8 cellular contexts compared by ENCODE assay signal in genomic region chr22:46013460-46014416, GRCh38. TPM values are rescaled to one million over a fixed set of nuclear protein-coding genes. Genes with fewer than 3 reads are reported as not detected.
DNase-seq lines count a peak whose midpoint lies in the region; ATAC-seq and TF ChIP-seq lines count a peak whose summit lies in the region.

No MANE protein-coding gene starts in this region.

- peaks cover 35% of the 10 kb centered on the region for H3K36me3 Mint-ChIP-seq in Calu3 (ENCODE audit: insufficient read depth, unreplicated experiment)
- no peaks in the 10 kb centered on the region for H3K36me3 Mint-ChIP-seq in naive B cell

- peak; percentile 78 for ATAC-seq in GM21381 (IDR thresholded peaks at IDR 0.05; ENCODE audit: unreplicated experiment)
- peak; percentile 75 to 77 for ATAC-seq in naive B cell (ENCODE audit: low read depth in 2 of 2)

- no peaks in the 10 kb centered on the region for H3K9me3 Mint-ChIP-seq in Calu3 (ENCODE audit: low read depth, unreplicated experiment)
- peaks cover 0 to 12% (median 4%) of the 10 kb centered on the region in 7 donors for H3K9me3 Mint-ChIP-seq in naive B cell

- peak overlapping the region; percentile 70 for H3K4me3 ChIP-seq in HUES64 (ENCODE audit: low read length)
- H3K4me3 ChIP-seq in Peyer's patch: peak overlapping the region; percentile 61 to 78 (median 66)
- peak overlapping the region; percentile 40 to 70 (median 59) for H3K4me3 ChIP-seq in esophagus squamous epithelium

- H3K27ac Mint-ChIP-seq in Calu3 (ENCODE audit: unreplicated experiment): peak overlapping the region; percentile 55
- peak overlapping the region in 5 of 6 donors; percentile 66 to 88 (median 82) for H3K27ac Mint-ChIP-seq in naive B cell

- H3K36me3 ChIP-seq in HUES64 (ENCODE audit: insufficient read depth, low read length): no peaks in the 10 kb centered on the region
- H3K36me3 ChIP-seq in Peyer's patch: no peaks in the 10 kb centered on the region
- no peaks in the 10 kb centered on the region for H3K36me3 ChIP-seq in esophagus squamous epithelium

- BruUV-seq in Calu3 (replicated peaks; lab: Mats Ljungman, UMichigan): TSS peak; percentile 68

- CTCF ChIA-PET in Calu3 (lab: Charles Lee): interaction anchor here (0.9 to 2.8 kb wide), 5 partner anchors 8 to 103 kb away, joined by 5 to 20 read pairs (median 7); no protein-coding TSS in a partner anchor

- H3K27me3 Mint-ChIP-seq in Calu3 (ENCODE audit: unreplicated experiment) (no peaks in the 10 kb centered on the region), naive B cell (peaks cover 0 to 6% (median 4%) of the 10 kb centered on the region in 3 donors)

- intact Hi-C loops in Calu3 (cut with micrococcal nuclease; ENCODE audit: unreplicated experiment): no loop called here
- intact Hi-C loops in esophagus squamous epithelium (cut with DNase I): no loop called here

- TF ChIP-seq CTCF in Calu3 (IDR thresholded peaks at IDR 0.05; ENCODE audit: unreplicated experiment) (peak; percentile 78), Peyer's patch (IDR thresholded peaks at IDR 0.05) (peak; percentile 54 to 86 (median 72)), esophagus squamous epithelium (IDR thresholded peaks at IDR 0.05) (peak; percentile 42 to 81 (median 70))

- H3K4me3 Mint-ChIP-seq in Calu3 (ENCODE audit: low read depth, unreplicated experiment) (peak overlapping the region; percentile 89), naive B cell (peak overlapping the region; percentile 85 to 94 (median 88))

- H3K4me1 ChIP-seq in HUES64 (ENCODE audit: insufficient read depth, low read length) (peaks cover 4% of the 10 kb centered on the region), Peyer's patch (peaks cover 4 to 21% (median 4%) of the 10 kb centered on the region in 4 donors), esophagus squamous epithelium (peaks cover 14 to 71% (median 38%) of the 10 kb centered on the region in 3 donors)

- peak overlapping the region; percentile 78 for H3K9ac ChIP-seq in HUES64 (ENCODE audit: low read depth, low read length)

- no peaks in the 10 kb centered on the region for H3K9me3 ChIP-seq in HUES64 (ENCODE audit: insufficient read depth, low read depth, low read length)
- H3K9me3 ChIP-seq in Peyer's patch: peaks cover 0 to 5% (median 0%) of the 10 kb centered on the region in 4 donors
- peaks cover 0 to 7% (median 0%) of the 10 kb centered on the region in 3 donors for H3K9me3 ChIP-seq in esophagus squamous epithelium

- DNase-seq in Calu3 (peak; percentile 98), Peyer's patch (peak; percentile 84 to 97 (median 96)), activated T-helper 1 cell treated with Interleukin-2 at 50 U/mL for 16 hours (ENCODE audit: low read depth) (peak; percentile 78), esophagus squamous epithelium (lab: John Stamatoyannopoulos, UW) (peak; percentile 54), naive B cell (peak; percentile 65)
- peak; percentile 85 to 92 for DNase-seq in stimulated activated CD8-positive, alpha-beta memory T cell treated with anti-CD3 and anti-CD28 coated beads, Interleukin-7, amount 100 ng/mL, for 48 hours (ENCODE audit: extremely low read depth in 1 of 2, low read depth in 1 of 2)

- H3K4me1 Mint-ChIP-seq in Calu3 (ENCODE audit: low read depth, unreplicated experiment): no peaks in the 10 kb centered on the region
- peaks cover 3 to 16% (median 8%) of the 10 kb centered on the region in 3 donors for H3K4me1 Mint-ChIP-seq in naive B cell

- WGBS in HUES64: 5% methylated on average over 56 of the region's 56 CpGs
- WGBS in esophagus squamous epithelium, 2 donors: 1 to 3% methylated on average over 23 to 32 of the region's 56 CpGs

- H3K27ac ChIP-seq in HUES64 (ENCODE audit: low read depth, low read length) (peak overlapping the region; percentile 71), Peyer's patch (peak overlapping the region; percentile 86 to 98 (median 93)), esophagus squamous epithelium (peak overlapping the region; percentile 92 to 97 (median 94))

- H3K27me3 ChIP-seq in HUES64 (ENCODE audit: insufficient read depth, low read length): no peaks in the 10 kb centered on the region
- no peaks in the 10 kb centered on the region for H3K27me3 ChIP-seq in Peyer's patch
- H3K27me3 ChIP-seq in esophagus squamous epithelium: no peaks in the 10 kb centered on the region

- TF ChIP-seq POLR2A in Peyer's patch (IDR thresholded peaks at IDR 0.05): peak; percentile 72 to 84
- TF ChIP-seq POLR2A in esophagus squamous epithelium (IDR thresholded peaks at IDR 0.05): peak in 2 of 4 donors; percentile 73 to 75

RNA-seq across cellular contexts. Expression of gene WNT7B, which starts 36.8 kb away (rescaled TPM):
- total RNA-seq in Calu3 (2022) (97.0 and 100.0 TPM in 2 replicates), Peyer's patch (not detected), esophagus squamous epithelium (10 to 100 TPM; 10.6 to 27.0 (median 16.1) TPM)
- polyA plus RNA-seq in HUES64 (2013, experiment 1 of 2): 0.80 TPM
- 1.5 TPM for polyA plus RNA-seq in HUES64 (2013, experiment 2 of 2)
- polyA plus RNA-seq in naive B cell (ENCODE audit: low read depth in 6 of 6): under 1 TPM in 2 of 6 donors, not detected in 4; 0.17 to 0.62 TPM

Comparison
In these comparisons a context has a peak if more than half of its experiments do, and no peak if none do; other contexts are left out.
1. Peak in every context shown above with its lines: DNase-seq, ATAC-seq, H3K4me3 ChIP-seq and H3K27ac ChIP-seq.
2. RNA of gene WNT7B, which starts 36.8 kb away (total RNA-seq): 97.0 to 100.0 TPM in Calu3 and 10.6 to 27.0 TPM in esophagus squamous epithelium; not detected in Peyer's patch; every median in the first group is over 10 times any median in the second.